12 cellular contexts compared by ENCODE assay signal in genomic region chr10:50375051-50375452, GRCh38.
DNase-seq lines count a peak whose midpoint lies in the region; ATAC-seq and TF ChIP-seq lines count a peak whose summit lies in the region.
"Had no signal": no experiment of that assay in that cellular context is flagged by ENCODE, and none has a peak within 500 bp of the region (broad histone marks: within the 10 kb centered on the region; RNA-seq: fewer than 3 reads in every experiment).

No MANE protein-coding gene starts in this region.

- no peak for ATAC-seq in heart left ventricle
- peak; percentile 83 for ATAC-seq in upper lobe of right lung
- ATAC-seq in sciatic nerve, result no peak
- ATAC-seq: stimulated activated memory B cell treated with anti-CD40 and anti-IgM and Interleukin-4, amounts not matched to agents 10 μg/mL and 1 μg/mL and 100 μg/mL, for 72 hours had no signal

- no peak for TF ChIP-seq CTCF in left ventricle myocardium inferior (IDR thresholded peaks at IDR 0.05; ENCODE audit: borderline replicate concordance)
- TF ChIP-seq CTCF in heart left ventricle (IDR thresholded peaks at IDR 0.05), result no peak
- TF ChIP-seq CTCF in upper lobe of right lung (IDR thresholded peaks at IDR 0.05), result no peak

- DNase-seq in left ventricle myocardium inferior (no peak), heart left ventricle (no peak), NOMO-1 treated with dmso at 0.1 percent for 144 hours (lab: John Stamatoyannopoulos, UW; ENCODE audit: unreplicated experiment) (peak; percentile 79), glomerular visceral epithelial cell (ENCODE audit: extremely low spot score) (peak; percentile 83), upper lobe of right lung (no peak), sciatic nerve (ENCODE audit: low spot score) (no peak), AG08395 (ENCODE audit: low spot score) (no peak)
- no peak for DNase-seq in activated CD8-positive, alpha-beta memory T cell treated with anti-CD3 and anti-CD28 coated beads, Interleukin-2, amount 50 U/mL, for 4 hours
- DNase-seq: colonic mucosa; SK-N-SH; stimulated activated CD4-positive, alpha-beta T cell treated with anti-CD3 and anti-CD28 coated beads, Interleukin-4, amount 100 ng/mL, for 24 hours had no signal

- H3K36me3 ChIP-seq in left ventricle myocardium inferior (no peaks in the 10 kb centered on the region), heart left ventricle (no peaks in the 10 kb centered on the region), upper lobe of right lung (no peaks in the 10 kb centered on the region)
- H3K36me3 ChIP-seq: colonic mucosa had no signal

- H3K9me3 ChIP-seq in left ventricle myocardium inferior (replicated peaks) (no peaks in the 10 kb centered on the region), heart left ventricle (peaks cover 0 to 6% (median 0%) of the 10 kb centered on the region in 12 donors), upper lobe of right lung (no peaks in the 10 kb centered on the region)
- H3K9me3 ChIP-seq: colonic mucosa, SK-N-SH had no signal

- H3K27ac ChIP-seq in left ventricle myocardium inferior (replicated peaks) (peak overlapping the region; percentile 74), heart left ventricle (peak overlapping the region in 4 of 12 donors; percentile 34 to 74 (median 52)), upper lobe of right lung (peak overlapping the region; percentile 12)
- H3K27ac ChIP-seq: colonic mucosa had no signal

- intact Hi-C loops in left ventricle myocardium inferior (cut with micrococcal nuclease), result no loop called here
- intact Hi-C loops in heart left ventricle (cut with DNase I), result no loop called here
- intact Hi-C loops in upper lobe of right lung (cut with DNase I), result no loop called here
- intact Hi-C loops in sciatic nerve (cut with DNase I), result no loop called here

- H3K4me3 ChIP-seq in left ventricle myocardium inferior, result no peak overlapping the region
- no peak overlapping the region for H3K4me3 ChIP-seq in heart left ventricle
- no peak overlapping the region for H3K4me3 ChIP-seq in upper lobe of right lung
- H3K4me3 ChIP-seq: colonic mucosa had no signal

- H3K4me1 ChIP-seq in left ventricle myocardium inferior (peaks cover 39% of the 10 kb centered on the region), heart left ventricle (peaks cover 0 to 37% (median 28%) of the 10 kb centered on the region in 12 donors), upper lobe of right lung (peaks cover 44% of the 10 kb centered on the region)

- no peak for TF ChIP-seq POLR2A in heart left ventricle (IDR thresholded peaks at IDR 0.05)

- H3K27me3 ChIP-seq in left ventricle myocardium inferior (ENCODE audit: low read depth) (no peaks in the 10 kb centered on the region), heart left ventricle (no peaks in the 10 kb centered on the region), upper lobe of right lung (no peaks in the 10 kb centered on the region)
- H3K27me3 ChIP-seq: colonic mucosa had no signal

Comparison
In these comparisons a context has a peak if more than half of its experiments do, and no peak if none do; other contexts are left out.
1. DNase-seq: peak in NOMO-1 treated with dmso at 0.1 percent for 144 hours (single experiment) and glomerular visceral epithelial cell (single experiment); none in left ventricle myocardium inferior (single experiment), heart left ventricle (0 of 5), upper lobe of right lung (single experiment), sciatic nerve (single experiment), activated CD8-positive, alpha-beta memory T cell treated with anti-CD3 and anti-CD28 coated beads, Interleukin-2, amount 50 U/mL, for 4 hours (single experiment) and AG08395 (single experiment).